Comparison of ENCODE assay signal across 8 cellular contexts in genomic region chr12:74537126-74537706, GRCh38. TPM values are rescaled to one million over a fixed set of nuclear protein-coding genes. Genes with fewer than 3 reads are reported as not detected.
DNase-seq lines count a peak whose midpoint lies in the region; ATAC-seq and TF ChIP-seq lines count a peak whose summit lies in the region.

No MANE protein-coding gene starts in this region.

- H3K27me3 Mint-ChIP-seq in Calu3 (ENCODE audit: unreplicated experiment) (no peaks in the 10 kb centered on the region), osteocyte (ENCODE audit: unreplicated experiment) (peaks cover 6% of the 10 kb centered on the region)
- no peaks in the 10 kb centered on the region for H3K27me3 Mint-ChIP-seq in activated T-helper 17 cell treated with anti-CD3 and anti-CD28 coated beads, Interleukin-2, amount 50 U/mL, for 72 hours

- peak overlapping the region; percentile 100 for H3K27ac Mint-ChIP-seq in Calu3 (ENCODE audit: unreplicated experiment)
- H3K27ac Mint-ChIP-seq in activated T-helper 17 cell treated with anti-CD3 and anti-CD28 coated beads, Interleukin-2, amount 50 U/mL, for 72 hours = peak overlapping the region; percentile 100
- peak overlapping the region; percentile 99 for H3K27ac Mint-ChIP-seq in osteocyte (ENCODE audit: unreplicated experiment)

- ATAC-seq in GM19351 (IDR thresholded peaks at IDR 0.05; ENCODE audit: unreplicated experiment) (peak; percentile 53), HG03354 (IDR thresholded peaks at IDR 0.05; ENCODE audit: poor library complexity, severe bottlenecking, unreplicated experiment) (peak; percentile 65)
- peak; percentile 59 for ATAC-seq in activated T-helper 17 cell treated with anti-CD3 and anti-CD28 coated beads, Interleukin-2, amount 50 U/mL, for 72 hours (replicated peaks)

- H3K9me3 Mint-ChIP-seq in Calu3 (ENCODE audit: low read depth, unreplicated experiment) (no peaks in the 10 kb centered on the region), osteocyte (ENCODE audit: unreplicated experiment) (no peaks in the 10 kb centered on the region)
- no peaks in the 10 kb centered on the region for H3K9me3 Mint-ChIP-seq in activated T-helper 17 cell treated with anti-CD3 and anti-CD28 coated beads, Interleukin-2, amount 50 U/mL, for 72 hours

- intact Hi-C loops in Calu3 (cut with micrococcal nuclease; ENCODE audit: unreplicated experiment) = loop anchor here (1.0 to 10.0 kb wide), 6 partner anchors 65 to 592 kb away; no protein-coding TSS in a partner anchor

- peaks cover 22% of the 10 kb centered on the region for H3K4me1 Mint-ChIP-seq in Calu3 (ENCODE audit: low read depth, unreplicated experiment)
- H3K4me1 Mint-ChIP-seq in activated T-helper 17 cell treated with anti-CD3 and anti-CD28 coated beads, Interleukin-2, amount 50 U/mL, for 72 hours = peaks cover 35% of the 10 kb centered on the region
- peaks cover 41% of the 10 kb centered on the region for H3K4me1 Mint-ChIP-seq in osteocyte (ENCODE audit: unreplicated experiment)

- TSS peak; percentile 91 for BruUV-seq in Calu3 (replicated peaks; lab: Mats Ljungman, UMichigan)

- DNase-seq in Calu3 = no peak
- DNase-seq in NCI-H345 (lab: John Stamatoyannopoulos, UW) = peak; percentile 84
- DNase-seq in globus pallidus (ENCODE audit: low spot score) = peak; percentile 66
- DNase-seq in osteocyte (ENCODE audit: extremely low spot score, unreplicated experiment) = no peak
- no peak for DNase-seq in activated CD4-positive, alpha-beta T cell treated with anti-CD3 and anti-CD28 coated beads, Interleukin-2, amount 50 U/mL, for 4 hours

- H3K4me3 Mint-ChIP-seq in Calu3 (ENCODE audit: low read depth, unreplicated experiment) (peak overlapping the region; percentile 99), osteocyte (ENCODE audit: unreplicated experiment) (peak overlapping the region; percentile 93)
- H3K4me3 Mint-ChIP-seq in activated T-helper 17 cell treated with anti-CD3 and anti-CD28 coated beads, Interleukin-2, amount 50 U/mL, for 72 hours = peak overlapping the region; percentile 98

- TF ChIP-seq CTCF in Calu3 (IDR thresholded peaks at IDR 0.05; ENCODE audit: unreplicated experiment) (peak; percentile 63), osteocyte (IDR thresholded peaks at IDR 0.05) (peak; percentile 77)

- CTCF ChIA-PET in Calu3 (lab: Charles Lee) = interaction anchor here (1.1 to 2.7 kb wide), 2 partner anchors 110 to 121 kb away, joined by 3 to 14 read pairs; no protein-coding TSS in a partner anchor

- H3K36me3 Mint-ChIP-seq in Calu3 (ENCODE audit: insufficient read depth, unreplicated experiment) (peaks cover 53% of the 10 kb centered on the region), osteocyte (ENCODE audit: unreplicated experiment) (peaks cover 31% of the 10 kb centered on the region)
- H3K36me3 Mint-ChIP-seq in activated T-helper 17 cell treated with anti-CD3 and anti-CD28 coated beads, Interleukin-2, amount 50 U/mL, for 72 hours (ENCODE audit: low read depth) = peaks cover 53% of the 10 kb centered on the region

RNA-seq across cellular contexts. Expression of gene ATXN7L3B, which starts 0.4 kb away (rescaled TPM):
- total RNA-seq in Calu3 (2022) (50.6 and 59.7 TPM in 2 replicates), osteocyte (34.2 and 34.3 TPM in 2 replicates)
- total RNA-seq in activated T-helper 17 cell treated with anti-CD3 and anti-CD28 coated beads, Interleukin-2, amount 50 U/mL, for 72 hours = 10 to 100 TPM; 16.3 to 21.9 TPM

Comparison
In these comparisons a context has a peak if more than half of its experiments do, and no peak if none do; other contexts are left out.
1. DNase-seq: peak in NCI-H345 (single experiment) and globus pallidus (single experiment); none in Calu3 (single experiment), osteocyte (single experiment) and activated CD4-positive, alpha-beta T cell treated with anti-CD3 and anti-CD28 coated beads, Interleukin-2, amount 50 U/mL, for 4 hours (0 of 2).
2. Peak in every context shown above with its lines, with median percentiles within 50 percentile points of each other: H3K27ac Mint-ChIP-seq, H3K4me3 Mint-ChIP-seq and ATAC-seq.